In genomic region chr9:131872006-131872405, GRCh38 we compare ENCODE assay signal across 17 cellular contexts.
A peak's percentile ranks its signal among the peaks of the same experiment; 100 is the strongest.
DNase-seq lines count a peak whose midpoint lies in the region; ATAC-seq and TF ChIP-seq lines count a peak whose summit lies in the region.
"Had no signal": no experiment of that assay in that cellular context is flagged by ENCODE, and none has a peak within 500 bp of the region (broad histone marks: within the 10 kb centered on the region; RNA-seq: fewer than 3 reads in every experiment).

No MANE protein-coding gene starts in this region.

- ATAC-seq in DND-41 (ENCODE audit: insufficient read depth, low read depth), result no peak
- ATAC-seq: sciatic nerve; stimulated activated naive CD8-positive, alpha-beta T cell treated with anti-CD3 and anti-CD28 coated beads, Interleukin-15, Interleukin-2, amounts not matched to agents 100 U/mL and 50 U/mL, for 24 hours had no signal

- H3K4me3 ChIP-seq in DND-41 (ENCODE audit: low read depth in 1 of 2, low read length in 2 of 2), result no peak overlapping the region
- H3K4me3 ChIP-seq in Loucy (ENCODE audit: low read length, poor library complexity, severe bottlenecking), result no peak overlapping the region
- H3K4me3 ChIP-seq in osteoblast (ENCODE audit: insufficient read depth, low read length), result no peak overlapping the region
- H3K4me3 ChIP-seq: uterus had no signal

- H3K27ac ChIP-seq in DND-41 (ENCODE audit: low read length) (no peak overlapping the region), osteoblast (ENCODE audit: low read depth, low read length) (no peak overlapping the region)
- H3K27ac ChIP-seq: uterus had no signal

- DNase-seq in DND-41, result no peak
- DNase-seq in endothelial cell (ENCODE audit: low spot score), result peak; percentile 24
- DNase-seq in osteoblast (ENCODE audit: insufficient read length, low spot score, missing footprints), result peak; percentile 58
- no peak for DNase-seq in hypothalamus (lab: John Stamatoyannopoulos, UW)
- no peak for DNase-seq in activated CD8-positive, alpha-beta memory T cell treated with anti-CD3 and anti-CD28 coated beads, Interleukin-2, amount 50 U/mL, for 4 hours
- no peak for DNase-seq in DMS53 (lab: John Stamatoyannopoulos, UW)
- DNase-seq in cerebellum (ENCODE audit: low spot score), result no peak
- DNase-seq: activated CD4-positive, CD25-positive, alpha-beta regulatory T cell; CD4-positive, alpha-beta memory T cell; GDM1; hippocampal formation; NCI-H1105; stimulated activated naive CD8-positive, alpha-beta T cell treated with anti-CD3 and anti-CD28 coated beads, Interleukin-15, Interleukin-2, amounts not matched to agents 100 U/mL and 50 U/mL, for 24 hours; uterus had no signal

- H3K79me2 ChIP-seq in DND-41 (ENCODE audit: insufficient read depth, low read length) (no peaks in the 10 kb centered on the region), Loucy (ENCODE audit: insufficient read depth, low read length) (no peaks in the 10 kb centered on the region), osteoblast (ENCODE audit: insufficient read depth, low read length) (no peaks in the 10 kb centered on the region)

- no peak overlapping the region for H3K9ac ChIP-seq in DND-41 (ENCODE audit: low read depth, low read length)
- no peak overlapping the region for H3K9ac ChIP-seq in Loucy (ENCODE audit: low read depth, low read length, poor library complexity, severe bottlenecking)

- H3K4me1 Mint-ChIP-seq in endothelial cell (ENCODE audit: unreplicated experiment), result peaks cover 3% of the 10 kb centered on the region

- H3K36me3 Mint-ChIP-seq in endothelial cell (ENCODE audit: low read depth, unreplicated experiment), result peaks cover 5% of the 10 kb centered on the region

- TF ChIP-seq CTCF in DND-41 (IDR thresholded peaks at IDR 0.05; ENCODE audit: borderline replicate concordance, extremely low read depth, low read length, poor library complexity, severe bottlenecking) (peak; percentile 19), Loucy (conservative IDR thresholded peaks at IDR 0.05; ENCODE audit: low read length) (peak; percentile 42), endothelial cell (IDR thresholded peaks at IDR 0.05; ENCODE audit: unreplicated experiment) (peak; percentile 63), osteoblast (IDR thresholded peaks at IDR 0.05; ENCODE audit: extremely low read depth, low read depth, low read length) (peak; percentile 17)

- no peaks in the 10 kb centered on the region for H3F3A ChIP-seq in Loucy (ENCODE audit: low read depth)

- H3K9me3 Mint-ChIP-seq in endothelial cell (ENCODE audit: unreplicated experiment), result no peaks in the 10 kb centered on the region
- H3K9me3 Mint-ChIP-seq: CD4-positive, alpha-beta memory T cell; nephron had no signal

- no peak overlapping the region for H3K4me3 Mint-ChIP-seq in endothelial cell (ENCODE audit: unreplicated experiment)
- H3K4me3 Mint-ChIP-seq: CD4-positive, alpha-beta memory T cell; nephron had no signal

- H2AFZ ChIP-seq in DND-41 (ENCODE audit: low read depth, low read length) (no peak overlapping the region), Loucy (ENCODE audit: low read length) (no peak overlapping the region), osteoblast (ENCODE audit: low read length) (no peak overlapping the region)

- no peaks in the 10 kb centered on the region for H3K36me3 ChIP-seq in DND-41 (ENCODE audit: insufficient read depth, low read length)
- no peaks in the 10 kb centered on the region for H3K36me3 ChIP-seq in Loucy (ENCODE audit: insufficient read depth, low read length)
- no peaks in the 10 kb centered on the region for H3K36me3 ChIP-seq in osteoblast (ENCODE audit: insufficient read depth, low read length)
- H3K36me3 ChIP-seq: uterus had no signal

- H3K4me2 ChIP-seq in DND-41 (ENCODE audit: insufficient read depth, low read length), result no peak overlapping the region
- no peak overlapping the region for H3K4me2 ChIP-seq in Loucy (ENCODE audit: low read depth, low read length, poor library complexity, severe bottlenecking)
- H3K4me2 ChIP-seq in osteoblast (ENCODE audit: insufficient read depth, low read length), result no peak overlapping the region

- peaks cover 2% of the 10 kb centered on the region for H3K27me3 Mint-ChIP-seq in endothelial cell (ENCODE audit: unreplicated experiment)
- H3K27me3 Mint-ChIP-seq: CD4-positive, alpha-beta memory T cell had no signal

- H3K4me1 ChIP-seq in DND-41 (ENCODE audit: insufficient read depth, low read length) (no peaks in the 10 kb centered on the region), Loucy (ENCODE audit: insufficient read depth, low read length, poor library complexity, severe bottlenecking) (peaks cover 8% of the 10 kb centered on the region), osteoblast (ENCODE audit: insufficient read depth, low read length) (peaks cover 7% of the 10 kb centered on the region)
- H3K4me1 ChIP-seq: uterus had no signal

- H3K27ac Mint-ChIP-seq in endothelial cell (ENCODE audit: unreplicated experiment), result no peak overlapping the region
- H3K27ac Mint-ChIP-seq: CD4-positive, alpha-beta memory T cell; nephron had no signal

- H3K9me3 ChIP-seq in DND-41 (ENCODE audit: insufficient read depth, low read length, severe bottlenecking) (no peaks in the 10 kb centered on the region), Loucy (ENCODE audit: insufficient read depth, low read depth, low read length) (no peaks in the 10 kb centered on the region), osteoblast (ENCODE audit: low read depth, low read length) (no peaks in the 10 kb centered on the region)
- H3K9me3 ChIP-seq: uterus had no signal

- H3K27me3 ChIP-seq in DND-41 (ENCODE audit: insufficient read depth, low read length, poor library complexity), result no peaks in the 10 kb centered on the region
- H3K27me3 ChIP-seq in Loucy (ENCODE audit: insufficient read depth, low read length, poor library complexity, severe bottlenecking), result no peaks in the 10 kb centered on the region
- H3K27me3 ChIP-seq in osteoblast (ENCODE audit: insufficient read depth, low read length), result no peaks in the 10 kb centered on the region
- H3K27me3 ChIP-seq: uterus had no signal

- H4K20me1 ChIP-seq in DND-41 (ENCODE audit: insufficient read depth, low read length), result peaks cover 7% of the 10 kb centered on the region
- H4K20me1 ChIP-seq in Loucy (ENCODE audit: insufficient read depth, low read length, poor library complexity, severe bottlenecking), result no peaks in the 10 kb centered on the region
- peaks cover 44% of the 10 kb centered on the region for H4K20me1 ChIP-seq in osteoblast (ENCODE audit: insufficient read depth, low read length)

- H3K9me2 ChIP-seq in Loucy (replicated peaks; ENCODE audit: low read depth, low read length), result no peaks in the 10 kb centered on the region

Comparison
In these comparisons a context has a peak if more than half of its experiments do, and no peak if none do; other contexts are left out.
1. DNase-seq: peak in endothelial cell (single experiment) and osteoblast (single experiment); none in DND-41 (single experiment), hypothalamus (0 of 51), activated CD8-positive, alpha-beta memory T cell treated with anti-CD3 and anti-CD28 coated beads, Interleukin-2, amount 50 U/mL, for 4 hours (single experiment), DMS53 (single experiment) and cerebellum (single experiment).
2. Peak in every context shown above with its lines, with median percentiles within 50 percentile points of each other: CTCF ChIP-seq.